ENCODE assay signal across 23 cellular contexts in the genomic region with DNA sequence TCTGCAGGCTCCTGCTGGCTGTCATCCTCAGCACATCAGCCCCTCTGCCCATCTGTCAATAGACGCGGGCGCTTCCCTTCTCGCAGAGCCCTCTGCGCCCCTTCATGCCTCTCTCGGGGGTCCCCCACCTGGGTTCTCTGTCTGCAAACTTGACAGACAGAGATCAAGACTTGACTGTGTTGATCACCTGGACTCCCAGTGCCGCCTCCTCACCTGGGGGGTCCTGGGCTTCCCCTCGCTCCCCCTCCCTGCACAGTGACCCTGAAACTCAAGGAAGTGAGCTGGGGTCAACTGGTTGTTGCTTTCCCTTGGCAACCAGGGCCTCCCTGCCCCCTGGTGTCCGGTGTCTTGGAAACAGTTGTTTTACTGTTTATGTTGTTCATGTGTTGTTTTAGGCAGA. TPM values are rescaled to one million over a fixed set of nuclear protein-coding genes. Genes with fewer than 3 reads are reported as not detected.
DNase-seq lines count a peak whose midpoint lies in the region; ATAC-seq, FAIRE-seq and TF ChIP-seq lines count a peak whose summit lies in the region.
"Had no signal": no experiment of that assay in that cellular context is flagged by ENCODE, and none has a peak within 500 bp of the region (broad histone marks: within the 10 kb centered on the region; RNA-seq: fewer than 3 reads in every experiment).

No MANE protein-coding gene starts in this region.

- CTCF ChIA-PET in A673 (lab: Charles Lee): interaction anchor here (0.6 to 2.0 kb wide), 2 partner anchors 97 to 255 kb away, joined by 3 to 5 read pairs; no protein-coding TSS in a partner anchor
- CTCF ChIA-PET in K562 (lab: Yijun Ruan, JAX; ENCODE audit: low intra/inter-chr PET ratio): interaction anchor here (0.9 kb wide), 1 partner anchor 96 kb away, joined by 3 read pairs; no protein-coding TSS in a partner anchor

- H3K23me2 ChIP-seq in H9 (ENCODE audit: insufficient read length, low read depth, low read length, poor library complexity, severe bottlenecking): no peaks in the 10 kb centered on the region

- H3K4me1 ChIP-seq in A673 (ENCODE audit: insufficient read depth, low read length, poor library complexity, severe bottlenecking) (no peaks in the 10 kb centered on the region), H9 (ENCODE audit: insufficient read depth, low read length) (no peaks in the 10 kb centered on the region), K562 (replicated peaks in 1 of 2; ENCODE audit: control insufficient read depth in 2 of 2, insufficient read depth in 2 of 2, low read length in 2 of 2) (peaks cover 0 to 4% of the 10 kb centered on the region in 2 experiments; a peak in 1 of 5 replicates)
- H3K4me1 ChIP-seq: esophagus squamous epithelium, SJCRH30, vagina had no signal

- POLR2A ChIA-PET in A673 (lab: Charles Lee; ENCODE audit: low non-redundant PET) (no interaction called here), K562 (lab: Yijun Ruan, JAX) (interaction anchor here (0.8 kb wide), 1 partner anchor 14 kb away, joined by 3 read pairs; no protein-coding TSS in a partner anchor)

- no peaks in the 10 kb centered on the region for H3K27me3 ChIP-seq in A673 (replicated peaks; ENCODE audit: insufficient read depth, low read depth, low read length, poor library complexity)
- no peaks in the 10 kb centered on the region for H3K27me3 ChIP-seq in H9 (ENCODE audit: insufficient read depth, low read length)
- no peaks in the 10 kb centered on the region for H3K27me3 ChIP-seq in K562 (ENCODE audit: control insufficient read depth in 2 of 2, insufficient read depth in 2 of 2, low read length in 2 of 2)
- H3K27me3 ChIP-seq: esophagus squamous epithelium, heart left ventricle, SJCRH30, stomach, vagina had no signal

- H2BK12ac ChIP-seq in H9 (ENCODE audit: insufficient read length, low read depth, low read length): no peak overlapping the region

- no peak overlapping the region for H2AK5ac ChIP-seq in H9 (ENCODE audit: insufficient read length, low read length)

- H3K79me2 ChIP-seq in H9 (ENCODE audit: insufficient read depth, low read length) (no peaks in the 10 kb centered on the region), K562 (ENCODE audit: control insufficient read depth, insufficient read depth, low read length) (no peaks in the 10 kb centered on the region)

- H3K9me3 Mint-ChIP-seq in H9: no peaks in the 10 kb centered on the region
- no peaks in the 10 kb centered on the region for H3K9me3 Mint-ChIP-seq in neural crest cell
- H3K9me3 Mint-ChIP-seq: activated CD4-positive, alpha-beta T cell treated with anti-CD3 and anti-CD28 coated beads, Interleukin-2, amount 10 ng/mL, durations not matched to agents 24 days and 14 days; brain; nephron had no signal

- TF ChIP-seq EP300 in K562 (IDR thresholded peaks at IDR 0.05; ENCODE audit: low read length): no peak

- no peak overlapping the region for H3K9ac ChIP-seq in H9 (ENCODE audit: extremely low read depth, insufficient read length, low read length)
- peak overlapping the region in 1 of 2 experiments; percentile 62; a peak in 1 of 4 replicates for H3K9ac ChIP-seq in K562 (ENCODE audit: insufficient read depth in 1 of 2, low read depth in 2 of 2, low read length in 2 of 2)

- in situ Hi-C loops in K562 (cut with MboI): no loop called here

- DNase-seq in A673 (ENCODE audit: low spot score) (no peak), H9 (no peak), K562 (ENCODE audit: extremely low read depth in 1 of 4, low spot score in 3 of 4) (peak in 1 of 4 experiments; percentile 2), neural crest cell (ENCODE audit: low read depth, low spot score) (peak; percentile 32), iPS-NIHi11 (ENCODE audit: low spot score) (no peak), urothelium cell line (ENCODE audit: low spot score) (no peak), A172 (ENCODE audit: low spot score) (no peak), NCI-H1436 treated with DMSO at 0.1 percent for 48 hours (lab: John Stamatoyannopoulos, UW) (no peak)
- DNase-seq: activated CD4-positive, alpha-beta T cell treated with anti-CD3 and anti-CD28 coated beads, Interleukin-2, amount 10 ng/mL, durations not matched to agents 24 days and 14 days; COR-L47; EL; esophagus squamous epithelium; islet precursor cell; mesendoderm; NCI-H1092; NCI-H2107; SJCRH30; stomach had no signal

- H3K23ac ChIP-seq in H9 (ENCODE audit: insufficient read length, low read depth, low read length): no peak overlapping the region

- H3K9me1 ChIP-seq in K562 (ENCODE audit: control insufficient read depth, insufficient read depth, low read length): peaks cover 3% of the 10 kb centered on the region

- H3K4me3 Mint-ChIP-seq in H9 (no peak overlapping the region), neural crest cell (no peak overlapping the region)
- H3K4me3 Mint-ChIP-seq: activated CD4-positive, alpha-beta T cell treated with anti-CD3 and anti-CD28 coated beads, Interleukin-2, amount 10 ng/mL, durations not matched to agents 24 days and 14 days; activated naive CD8-positive, alpha-beta T cell; brain; nephron had no signal

- H2AFZ ChIP-seq in H9 (ENCODE audit: low read length) (no peak overlapping the region), K562 (ENCODE audit: low read depth, low read length) (no peak overlapping the region)

- H4K20me1 ChIP-seq in H9 (ENCODE audit: control insufficient read depth, insufficient read depth, insufficient read length): no peaks in the 10 kb centered on the region
- H4K20me1 ChIP-seq in K562 (replicated peaks; ENCODE audit: control insufficient read depth, insufficient read depth, low read length): no peaks in the 10 kb centered on the region

- TF ChIP-seq POLR2A in K562 (conservative IDR thresholded peaks at IDR 0.05): no peak

- FAIRE-seq in K562 (lab: Jason Lieb, UNC) (no peak), urothelium cell line (lab: Jason Lieb, UNC) (no peak)

- H3K4me2 ChIP-seq in H9 (ENCODE audit: insufficient read depth, insufficient read length, low read length): no peak overlapping the region
- no peak overlapping the region for H3K4me2 ChIP-seq in K562 (ENCODE audit: insufficient read depth, low read length)

- H4K91ac ChIP-seq in H9 (ENCODE audit: insufficient read length, low read depth, low read length): no peak overlapping the region

- TF ChIP-seq CTCF in A673 (conservative IDR thresholded peaks at IDR 0.05; ENCODE audit: low read depth, low read length): 0 out of 2 replicates have a peak, but pooled peaks have one; percentile 9
- peak; percentile 32; the same call in 1 of the 3 replicates for TF ChIP-seq CTCF in H9 (conservative IDR thresholded peaks at IDR 0.05)
- peak in 1 of 3 experiments; percentile 25; a peak in 1 of 6 replicates for TF ChIP-seq CTCF in K562 (IDR thresholded peaks at IDR 0.05 in 2 of 3, conservative IDR thresholded peaks at IDR 0.05 in 1 of 3; ENCODE audit: insufficient read depth in 2 of 3, low read depth in 1 of 3, low read length in 3 of 3)
- peak; percentile 40 for TF ChIP-seq CTCF in neural crest cell (conservative IDR thresholded peaks at IDR 0.05)

- BruUV-seq in A673 (replicated peaks; lab: Mats Ljungman, UMichigan): no TSS peak
- BruUV-seq in K562 (replicated peaks; lab: Mats Ljungman, UMichigan): no TSS peak

- H4K8ac ChIP-seq in H9 (replicated peaks; ENCODE audit: insufficient read length, low read depth, low read length): no peak overlapping the region

- no peak overlapping the region for H4K5ac ChIP-seq in H9 (ENCODE audit: insufficient read length, low read depth, low read length)

- peak in 1 of 2 experiments; percentile 34; a peak in 1 of 4 replicates for TF ChIP-seq RAD21 in K562 (CRISPR knock-in tag; conservative IDR thresholded peaks at IDR 0.05 in 1 of 2, IDR thresholded peaks at IDR 0.05 in 1 of 2)

- H3K4ac ChIP-seq in H9 (ENCODE audit: low read depth, low read length): no peak overlapping the region

- intact Hi-C loops in A673 (cut with micrococcal nuclease; ENCODE audit: unreplicated experiment) (no loop called here), K562 (cut with micrococcal nuclease) (no loop called here)

- H3K36me3 Mint-ChIP-seq in H9 (ENCODE audit: insufficient read depth in 1 of 3, low read depth in 3 of 3) (peaks cover 28 to 68% (median 67%) of the 10 kb centered on the region in 3 experiments), neural crest cell (ENCODE audit: low read depth) (peaks cover 10% of the 10 kb centered on the region)

- no CpG with 5 or more reads among the region's 9 CpGs for WGBS in H9 (ENCODE audit: extremely low coverage, insufficient read length, low lambda C conversion rate)
- WGBS in K562 (ENCODE audit: insufficient coverage, low coverage, missing lambda C conversion rate): 92% methylated on average over 7 of the region's 9 CpGs

- no peak for ATAC-seq in K562
- ATAC-seq: heart left ventricle had no signal

- H2BK20ac ChIP-seq in H9 (ENCODE audit: low read depth, low read length, poor library complexity, severe bottlenecking): no peak overlapping the region

- H3K79me1 ChIP-seq in H9 (ENCODE audit: insufficient read depth, low read depth, low read length, poor library complexity, severe bottlenecking): no peaks in the 10 kb centered on the region

- H3K27me3 Mint-ChIP-seq in H9 (ENCODE audit: low read depth): no peaks in the 10 kb centered on the region; the same call in 1 of the 2 replicates
- no peaks in the 10 kb centered on the region for H3K27me3 Mint-ChIP-seq in neural crest cell (ENCODE audit: low read depth)
- H3K27me3 Mint-ChIP-seq: activated CD4-positive, alpha-beta T cell treated with anti-CD3 and anti-CD28 coated beads, Interleukin-2, amount 10 ng/mL, durations not matched to agents 24 days and 14 days; activated naive CD8-positive, alpha-beta T cell; brain had no signal

- no peak overlapping the region for H3T11ph ChIP-seq in H9 (ENCODE audit: low read length)

- no peaks in the 10 kb centered on the region for H3K9me3 ChIP-seq in A673 (ENCODE audit: low read depth, low read length, poor library complexity, severe bottlenecking)
- no peaks in the 10 kb centered on the region for H3K9me3 ChIP-seq in H9 (ENCODE audit: control insufficient read depth, low read depth, low read length)
- H3K9me3 ChIP-seq in K562 (replicated peaks; ENCODE audit: control insufficient read depth, insufficient read depth, low read depth, low read length): no peaks in the 10 kb centered on the region
- H3K9me3 ChIP-seq: esophagus squamous epithelium, heart left ventricle, SJCRH30, stomach, vagina had no signal

- H3K4me3 ChIP-seq in A673 (ENCODE audit: low read depth, low read length, poor library complexity, severe bottlenecking) (no peak overlapping the region), K562 (no peak overlapping the region)
- H3K4me3 ChIP-seq: esophagus squamous epithelium, heart left ventricle, SJCRH30, stomach, vagina had no signal

- H2BK5ac ChIP-seq in H9 (ENCODE audit: insufficient read length, low read length): no peak overlapping the region

- H3K4me1 Mint-ChIP-seq in H9: peaks cover 0 to 1% of the 10 kb centered on the region in 2 experiments; a peak in 1 of 4 replicates
- peaks cover 23% of the 10 kb centered on the region for H3K4me1 Mint-ChIP-seq in neural crest cell
- H3K4me1 Mint-ChIP-seq: activated CD4-positive, alpha-beta T cell treated with anti-CD3 and anti-CD28 coated beads, Interleukin-2, amount 10 ng/mL, durations not matched to agents 24 days and 14 days; brain had no signal

- peaks cover 57% of the 10 kb centered on the region for H3K36me3 ChIP-seq in A673 (ENCODE audit: insufficient read depth, low read length, poor library complexity, severe bottlenecking)
- H3K36me3 ChIP-seq in K562 (ENCODE audit: control insufficient read depth, insufficient read depth, low read length): peaks cover 68% of the 10 kb centered on the region; the same call in 2 of the 3 replicates
- H3K36me3 ChIP-seq: SJCRH30 had no signal

- H3K18ac ChIP-seq in H9 (ENCODE audit: insufficient read length, low read depth, low read length): no peak overlapping the region

- peak overlapping the region in 1 of 3 experiments; percentile 29; a peak in 1 of 7 replicates for H3K27ac Mint-ChIP-seq in H9
- H3K27ac Mint-ChIP-seq in neural crest cell (ENCODE audit: unreplicated experiment): no peak overlapping the region
- H3K27ac Mint-ChIP-seq: activated CD4-positive, alpha-beta T cell treated with anti-CD3 and anti-CD28 coated beads, Interleukin-2, amount 10 ng/mL, durations not matched to agents 24 days and 14 days; activated naive CD8-positive, alpha-beta T cell; nephron had no signal

- H2BK15ac ChIP-seq in H9 (ENCODE audit: low read depth, low read length): no peak overlapping the region

- H2BK120ac ChIP-seq in H9 (ENCODE audit: low read depth, low read length, poor library complexity, severe bottlenecking): no peak overlapping the region

- H3K14ac ChIP-seq in H9 (ENCODE audit: insufficient read depth, low read length): no peak overlapping the region

- no peak overlapping the region for H3K56ac ChIP-seq in H9 (ENCODE audit: insufficient read length, low read depth, low read length)

- no peak overlapping the region for H3K27ac ChIP-seq in A673 (ENCODE audit: low read depth, low read length, poor library complexity, severe bottlenecking)
- no peak overlapping the region for H3K27ac ChIP-seq in H9 (ENCODE audit: insufficient read length, low read depth, low read length)
- H3K27ac ChIP-seq in K562 (ENCODE audit: extremely low read depth, low read depth, low read length): no peak overlapping the region
- H3K27ac ChIP-seq: esophagus squamous epithelium, SJCRH30, stomach, vagina had no signal

RNA-seq across cellular contexts. Expression of a gene that starts 31.9 kb away (rescaled TPM):
- 78.0 and 102 TPM in 2 replicates for total RNA-seq in A673 (2021)
- total RNA-seq in H9 (2021): 32.5 and 34.3 TPM in 2 replicates
- total RNA-seq in K562 (2011; cell fraction: chromatin; rRNA removed; ENCODE audit: low replicate concordance): 548 and 579 TPM in 2 replicates
- total RNA-seq in K562 (2011; cell fraction: nucleolus; rRNA removed): 219 and 226 TPM in 2 replicates
- total RNA-seq in K562 (2011; cell fraction: nucleoplasm; rRNA removed): 260 and 263 TPM in 2 replicates
- 13.2 and 17.1 TPM in 2 replicates for total RNA-seq in K562 (2014; rRNA removed)
- total RNA-seq in K562 (2014; rRNA removed; fragmentation: Illumina TruSeq; extraction: Trizol): 19.8 and 20.9 TPM in 2 replicates
- 17.8 and 17.9 TPM in 2 replicates for total RNA-seq in K562 (2015; rRNA removed; fragmentation: Illumina TruSeq; extraction: Trizol)
- total RNA-seq in K562 (2021): 33.6 and 34.3 TPM in 2 replicates
- 26.7 and 36.2 TPM in 2 replicates for polyA plus RNA-seq in K562 (2011; rRNA removed)
- 14.1 and 15.8 TPM in 2 replicates for polyA plus RNA-seq in K562 (2011; cell fraction: cytosol; rRNA removed)
- polyA plus RNA-seq in K562 (2011; cell fraction: nucleus; rRNA removed): 220 and 234 TPM in 2 replicates
- polyA plus RNA-seq in K562 (2012): 27.2 and 54.8 TPM in 2 replicates
- 24.2 and 26.9 TPM in 2 replicates for polyA plus RNA-seq in K562 (2014; fragmentation: Illumina TruSeq; extraction: Trizol)
- polyA plus RNA-seq in K562 (2014; fragmentation: Nextera tagmentation; extraction: Ambion mirVana): 1 to 10 TPM; 5.3 to 7.1 TPM
- polyA plus RNA-seq in K562 (2014; rRNA removed): 15.9 and 20.1 TPM in 2 replicates
- polyA minus RNA-seq in K562 (2011; rRNA and poly(A)+ RNA removed): 58.3 and 80.5 TPM in 2 replicates
- polyA minus RNA-seq in K562 (2011; cell fraction: cytosol; rRNA and poly(A)+ RNA removed): 48.1 and 56.1 TPM in 2 replicates
- 71.6 and 112 TPM in 2 replicates for polyA minus RNA-seq in K562 (2011; cell fraction: nucleus; rRNA and poly(A)+ RNA removed)
- total RNA-seq in neural crest cell: 29.6 and 31.9 TPM in 2 replicates
- 63.3 and 66.2 TPM in 2 replicates for total RNA-seq in A172 (2014; rRNA removed; shearing (Covaris generic))
